ENCODE assay signal across 26 cellular contexts in the genomic region with DNA sequence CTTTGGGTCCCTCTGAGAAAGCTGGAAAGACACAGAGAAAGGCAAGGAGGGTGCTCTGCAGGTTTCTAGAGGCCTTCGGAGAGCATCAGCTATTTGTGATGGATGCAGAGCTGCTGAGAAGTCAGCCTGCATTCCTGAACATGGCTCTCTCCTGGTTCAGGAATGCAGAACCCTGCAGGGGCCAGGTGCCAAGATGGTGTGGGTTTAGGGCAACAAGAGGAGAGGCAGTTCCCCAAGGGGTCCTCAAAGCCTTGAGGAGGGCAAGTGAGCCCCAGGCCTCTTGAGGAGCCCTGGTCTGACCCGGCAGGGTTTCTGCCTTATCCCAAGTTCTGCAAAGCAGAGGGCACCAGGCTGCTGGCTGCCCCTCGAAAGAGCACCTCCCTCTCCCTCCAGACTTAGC.
"Had no signal": no experiment of that assay in that cellular context is flagged by ENCODE, and none has a peak within 500 bp of the region (broad histone marks: within the 10 kb centered on the region; RNA-seq: fewer than 3 reads in every experiment).

No MANE protein-coding gene starts in this region.

- H3K36me3 ChIP-seq: heart left ventricle, pancreas, suprapubic skin, tibial artery, upper lobe of left lung, uterus had no signal

- DNase-seq: effector memory CD8-positive, alpha-beta T cell; foreskin melanocyte; hypothalamus; islet precursor cell; mammary epithelial cell; natural killer cell; nucleus accumbens; pancreas; right cardiac atrium; small intestine; stimulated activated CD4-positive, alpha-beta T cell treated with anti-CD3 and anti-CD28 coated beads, Interleukin-2, amount 100 ng/mL, for 48 hours; stimulated activated CD8-positive, alpha-beta memory T cell treated with anti-CD3 and anti-CD28 coated beads, Interleukin-4, amount 100 ng/mL, for 48 hours; stimulated activated naive CD8-positive, alpha-beta T cell treated with anti-CD3 and anti-CD28 coated beads, Interleukin-15, Interleukin-2, amounts not matched to agents 100 U/mL and 50 U/mL, for 24 hours; tibial artery; upper lobe of left lung had no signal

- H3K4me1 Mint-ChIP-seq: natural killer cell; stimulated activated effector memory CD8-positive, alpha-beta T cell treated with anti-CD3 and anti-CD28 coated beads, Interleukin-12 subunit alpha, Interleukin-12 subunit beta, amount 100 ng/mL, for 72 hours had no signal

- H3K9me3 Mint-ChIP-seq: dendritic cell treated with granulocyte-macrophage colony-stimulating factor and Interleukin-4, amounts not matched to agents 40 ng/mL and 50 ng/mL, for 4 days; effector memory CD8-positive, alpha-beta T cell; mesothelial cell of epicardium; natural killer cell; neural crest cell; stimulated activated effector memory CD8-positive, alpha-beta T cell treated with anti-CD3 and anti-CD28 coated beads, Interleukin-12 subunit alpha, Interleukin-12 subunit beta, amount 100 ng/mL, for 72 hours had no signal

- H3K27me3 ChIP-seq: heart left ventricle, pancreas, suprapubic skin, tibial artery, upper lobe of left lung, uterus had no signal

- FAIRE-seq: colon, endothelial cell of umbilical vein, pancreas, small intestine had no signal

- H3K4me3 Mint-ChIP-seq: dendritic cell treated with granulocyte-macrophage colony-stimulating factor and Interleukin-4, amounts not matched to agents 40 ng/mL and 50 ng/mL, for 4 days; effector memory CD8-positive, alpha-beta T cell; mesothelial cell of epicardium; natural killer cell; neural crest cell; stimulated activated effector memory CD8-positive, alpha-beta T cell treated with anti-CD3 and anti-CD28 coated beads, Interleukin-12 subunit alpha, Interleukin-12 subunit beta, amount 100 ng/mL, for 72 hours had no signal

- H3K4me1 ChIP-seq: heart left ventricle, pancreas, tibial artery, upper lobe of left lung, uterus had no signal

- H3K9me3 ChIP-seq: heart left ventricle, pancreas, suprapubic skin, tibial artery, upper lobe of left lung, uterus had no signal

- H3K27ac Mint-ChIP-seq: dendritic cell treated with granulocyte-macrophage colony-stimulating factor and Interleukin-4, amounts not matched to agents 40 ng/mL and 50 ng/mL, for 4 days; effector memory CD8-positive, alpha-beta T cell; mesothelial cell of epicardium; natural killer cell; progenitor cell of endocrine pancreas; stimulated activated effector memory CD8-positive, alpha-beta T cell treated with anti-CD3 and anti-CD28 coated beads, Interleukin-12 subunit alpha, Interleukin-12 subunit beta, amount 100 ng/mL, for 72 hours had no signal

- H3K36me3 Mint-ChIP-seq: mesothelial cell of epicardium; natural killer cell; stimulated activated effector memory CD8-positive, alpha-beta T cell treated with anti-CD3 and anti-CD28 coated beads, Interleukin-12 subunit alpha, Interleukin-12 subunit beta, amount 100 ng/mL, for 72 hours had no signal

- ATAC-seq: effector memory CD8-positive, alpha-beta T cell; heart left ventricle; left lobe of liver; natural killer cell; pancreas; right cardiac atrium; stimulated activated effector memory CD8-positive, alpha-beta T cell treated with anti-CD3 and anti-CD28 coated beads, Interleukin-12 subunit alpha, Interleukin-12 subunit beta, amount 100 ng/mL, for 72 hours; stimulated activated naive CD8-positive, alpha-beta T cell treated with anti-CD3 and anti-CD28 coated beads, Interleukin-15, Interleukin-2, amounts not matched to agents 100 U/mL and 50 U/mL, for 24 hours had no signal

- H3K27ac ChIP-seq: heart left ventricle, pancreas, suprapubic skin, tibial artery, upper lobe of left lung, uterus had no signal

- H3K4me3 ChIP-seq: heart left ventricle, pancreas, suprapubic skin, tibial artery, upper lobe of left lung, uterus had no signal
